30 cellular contexts compared by ENCODE assay signal in genomic region chr13:113510871-113511270, GRCh38.
"Had no signal": no experiment of that assay in that cellular context is flagged by ENCODE, and none has a peak within 500 bp of the region (broad histone marks: within the 10 kb centered on the region; RNA-seq: fewer than 3 reads in every experiment).

No MANE protein-coding gene starts in this region.

- H3K4me2 ChIP-seq: smooth muscle cell had no signal

- H3K36me3 ChIP-seq: ovary had no signal

- H3K9me3 Mint-ChIP-seq: naive thymus-derived CD4-positive, alpha-beta T cell; natural killer cell; nephron; neural crest cell; stimulated activated effector memory CD8-positive, alpha-beta T cell treated with anti-CD3 and anti-CD28 coated beads, Interleukin-12 subunit alpha, Interleukin-12 subunit beta, amount 100 ng/mL, for 72 hours; stimulated activated naive B cell treated with anti-CD40 and anti-IgM and Interleukin-4, amounts not matched to agents 10 μg/mL and 1 μg/mL and 100 μg/mL, for 72 hours; stimulated activated naive CD8-positive, alpha-beta T cell treated with anti-CD3 and anti-CD28 coated beads, Interleukin-15, Interleukin-2, amounts not matched to agents 100 ng/mL and 50 ng/mL, for 24 hours had no signal

- H3K36me3 Mint-ChIP-seq: natural killer cell had no signal

- H3K4me3 Mint-ChIP-seq: naive thymus-derived CD4-positive, alpha-beta T cell; natural killer cell; nephron; neural crest cell; stimulated activated effector memory CD8-positive, alpha-beta T cell treated with anti-CD3 and anti-CD28 coated beads, Interleukin-12 subunit alpha, Interleukin-12 subunit beta, amount 100 ng/mL, for 72 hours; stimulated activated naive B cell treated with anti-CD40 and anti-IgM and Interleukin-4, amounts not matched to agents 10 μg/mL and 1 μg/mL and 100 μg/mL, for 72 hours; stimulated activated naive CD8-positive, alpha-beta T cell treated with anti-CD3 and anti-CD28 coated beads, Interleukin-15, Interleukin-2, amounts not matched to agents 100 ng/mL and 50 ng/mL, for 24 hours had no signal

- H3K9ac ChIP-seq: parathyroid adenoma had no signal

- H3K27me3 Mint-ChIP-seq: naive thymus-derived CD4-positive, alpha-beta T cell; progenitor cell of endocrine pancreas; stimulated activated naive B cell treated with anti-CD40 and anti-IgM and Interleukin-4, amounts not matched to agents 10 μg/mL and 1 μg/mL and 100 μg/mL, for 72 hours; stimulated activated naive CD8-positive, alpha-beta T cell treated with anti-CD3 and anti-CD28 coated beads, Interleukin-15, Interleukin-2, amounts not matched to agents 100 ng/mL and 50 ng/mL, for 24 hours had no signal

- H3K27me3 ChIP-seq: neutrophil, ovary, right lobe of liver, spleen, stomach, thyroid gland, tibial nerve, upper lobe of left lung, vagina had no signal

- H3K27ac ChIP-seq: neutrophil, ovary, parathyroid adenoma, psoas muscle, right lobe of liver, skin epidermis, stomach, thoracic aorta, thyroid gland, tibial nerve, upper lobe of left lung, vagina had no signal

- H3K9me3 ChIP-seq: neutrophil, ovary, psoas muscle, right lobe of liver, spleen, stomach, thoracic aorta, thyroid gland, tibial nerve, upper lobe of left lung, vagina had no signal

- H3K4me1 Mint-ChIP-seq: neural crest cell had no signal

- H3K79me2 ChIP-seq: parathyroid adenoma had no signal

- DNase-seq: naive thymus-derived CD4-positive, alpha-beta T cell; natural killer cell; nucleus accumbens; ovary; psoas muscle; right cardiac atrium; right lobe of liver; spleen; stimulated activated CD4-positive, alpha-beta T cell treated with anti-CD3 and anti-CD28 coated beads, Interleukin-12 subunit alpha, Interleukin-12 subunit beta, amount 100 ng/mL, for 4 hours; stimulated activated CD4-positive, alpha-beta T cell treated with anti-CD3 and anti-CD28 coated beads, Interleukin-2, amount 100 ng/mL, for 24 hours; stimulated activated CD4-positive, alpha-beta T cell treated with anti-CD3 and anti-CD28 coated beads, Interleukin-2, amount 100 ng/mL, for 48 hours; stimulated activated CD4-positive, alpha-beta T cell treated with anti-CD3 and anti-CD28 coated beads, Interleukin-4, amount 100 ng/mL, for 24 hours; stimulated activated naive B cell treated with anti-CD40 and anti-IgM and Interleukin-4, amounts not matched to agents 10 μg/mL and 1 μg/mL and 100 μg/mL, for 72 hours; stimulated activated naive CD4-positive, alpha-beta T cell treated with Interleukin-2 at 50 U/mL for 16 hours; stomach; thyroid gland; upper lobe of left lung had no signal

- FAIRE-seq: urothelium cell line had no signal

- H3K4me3 ChIP-seq: ovary, psoas muscle, right lobe of liver, skin epidermis, smooth muscle cell, spleen, stomach, thoracic aorta, thyroid gland, tibial nerve, upper lobe of left lung, vagina had no signal

- ATAC-seq: natural killer cell; psoas muscle; right cardiac atrium; right lobe of liver; stimulated activated effector memory CD8-positive, alpha-beta T cell treated with anti-CD3 and anti-CD28 coated beads, Interleukin-12 subunit alpha, Interleukin-12 subunit beta, amount 100 ng/mL, for 72 hours; stimulated activated naive B cell treated with anti-CD40 and anti-IgM and Interleukin-4, amounts not matched to agents 10 μg/mL and 1 μg/mL and 100 μg/mL, for 72 hours had no signal

- H3K27ac Mint-ChIP-seq: naive thymus-derived CD4-positive, alpha-beta T cell; natural killer cell; nephron; progenitor cell of endocrine pancreas; stimulated activated effector memory CD8-positive, alpha-beta T cell treated with anti-CD3 and anti-CD28 coated beads, Interleukin-12 subunit alpha, Interleukin-12 subunit beta, amount 100 ng/mL, for 72 hours; stimulated activated naive B cell treated with anti-CD40 and anti-IgM and Interleukin-4, amounts not matched to agents 10 μg/mL and 1 μg/mL and 100 μg/mL, for 72 hours; stimulated activated naive CD8-positive, alpha-beta T cell treated with anti-CD3 and anti-CD28 coated beads, Interleukin-15, Interleukin-2, amounts not matched to agents 100 ng/mL and 50 ng/mL, for 24 hours had no signal

- H3K4me1 ChIP-seq: parathyroid adenoma, psoas muscle, right lobe of liver, stomach, thyroid gland, vagina had no signal
